10 cellular contexts compared by ENCODE assay signal in genomic region chr1:229596961-229597699, GRCh38. TPM values are rescaled to one million over a fixed set of nuclear protein-coding genes. Genes with fewer than 3 reads are reported as not detected.
DNase-seq lines count a peak whose midpoint lies in the region; FAIRE-seq and TF ChIP-seq lines count a peak whose summit lies in the region.
"Had no signal": no experiment of that assay in that cellular context is flagged by ENCODE, and none has a peak within 500 bp of the region (broad histone marks: within the 10 kb centered on the region; RNA-seq: fewer than 3 reads in every experiment).

No MANE protein-coding gene starts in this region.

- H3K9me3 ChIP-seq in Peyer's patch, result no peaks in the 10 kb centered on the region

- no peak overlapping the region for H3K4me3 ChIP-seq in Peyer's patch
- H3K4me3 ChIP-seq in fibroblast of the aortic adventitia (ENCODE audit: low read depth, low read length), result no peak overlapping the region
- H3K4me3 ChIP-seq in rectal smooth muscle tissue (ENCODE audit: low read length), result no peak overlapping the region

- H3K27me3 ChIP-seq in Peyer's patch, result no peaks in the 10 kb centered on the region
- H3K27me3 ChIP-seq in rectal smooth muscle tissue (ENCODE audit: control insufficient read depth, insufficient read depth, low read length), result no peaks in the 10 kb centered on the region

- H3K36me3 ChIP-seq in Peyer's patch (peaks cover 0 to 37% (median 0%) of the 10 kb centered on the region in 3 donors), rectal smooth muscle tissue (ENCODE audit: control insufficient read depth, insufficient read depth, low read length) (peaks cover 16% of the 10 kb centered on the region)

- TF ChIP-seq POLR2A in Peyer's patch (IDR thresholded peaks at IDR 0.05), result no peak

- H3K4me1 ChIP-seq in Peyer's patch (no peaks in the 10 kb centered on the region), rectal smooth muscle tissue (ENCODE audit: control insufficient read depth, insufficient read depth, low read length) (peaks cover 9% of the 10 kb centered on the region)

- no peak for FAIRE-seq in RCC 7860 (lab: Jason Lieb, UNC)

- H3K27ac ChIP-seq in Peyer's patch, result peak overlapping the region in 3 of 4 donors; percentile 25 to 74 (median 73)
- peak overlapping the region; percentile 88 for H3K27ac ChIP-seq in rectal smooth muscle tissue (ENCODE audit: low read depth, low read length)

- TF ChIP-seq CTCF in Peyer's patch (IDR thresholded peaks at IDR 0.05), result no peak
- TF ChIP-seq CTCF in fibroblast of the aortic adventitia (IDR thresholded peaks at IDR 0.05; ENCODE audit: insufficient read depth, low read length), result peak; percentile 25

- H3K9ac ChIP-seq in rectal smooth muscle tissue (ENCODE audit: low read length), result no peak overlapping the region

- DNase-seq in Ammon's horn (ENCODE audit: low spot score) (peak; percentile 38), Peyer's patch (no peak), fibroblast of the aortic adventitia (ENCODE audit: low read depth) (peak; percentile 74), RCC 7860 (ENCODE audit: low spot score) (no peak), NCI-H345 treated with DMSO at 0.1 percent for 48 hours (lab: John Stamatoyannopoulos, UW; ENCODE audit: unreplicated experiment) (no peak), T-helper 9 cell (no peak)
- DNase-seq in stimulated activated CD4-positive, alpha-beta T cell treated with anti-CD3 and anti-CD28 coated beads, Interleukin-1b, Interleukin-23, amount 100 ng/mL, for 48 hours, result no peak
- DNase-seq: activated CD4-positive, alpha-beta T cell treated with anti-CD3 and anti-CD28 coated beads, Interleukin-2, amount 50 U/mL, for 48 hours; DND-41 had no signal

RNA-seq across cellular contexts. Expression of gene TAF5L, which starts 28.8 kb away (rescaled TPM):
- total RNA-seq in Peyer's patch, result 10 to 100 TPM; 10.5 to 33.0 (median 24.3) TPM
- 9.9 and 14.3 TPM in 2 replicates for total RNA-seq in fibroblast of the aortic adventitia (ENCODE audit: low replicate concordance)

RNA-seq across cellular contexts. Expression of gene URB2, which starts 28.9 kb away (rescaled TPM):
- 10 to 100 TPM in 2 of 4 donors, 1 to 10 TPM in 2; 3.7 to 10.7 (median 8.3) TPM for total RNA-seq in Peyer's patch
- 9.6 and 10.7 TPM in 2 replicates for total RNA-seq in fibroblast of the aortic adventitia (ENCODE audit: low replicate concordance)

RNA-seq across cellular contexts. Expression of gene ABCB10, which starts 38.6 kb away (rescaled TPM):
- total RNA-seq in Peyer's patch (10 to 100 TPM; 16.5 to 41.0 (median 20.9) TPM), fibroblast of the aortic adventitia (ENCODE audit: low replicate concordance) (13.1 and 16.8 TPM in 2 replicates)

Comparison
In these comparisons a context has a peak if more than half of its experiments do, and no peak if none do; other contexts are left out.
1. DNase-seq: peak in Ammon's horn (single experiment) and fibroblast of the aortic adventitia (single experiment); none in Peyer's patch (0 of 3), RCC 7860 (single experiment), NCI-H345 treated with DMSO at 0.1 percent for 48 hours (single experiment), stimulated activated CD4-positive, alpha-beta T cell treated with anti-CD3 and anti-CD28 coated beads, Interleukin-1b, Interleukin-23, amount 100 ng/mL, for 48 hours (single experiment) and T-helper 9 cell (single experiment).